In the genomic region with DNA sequence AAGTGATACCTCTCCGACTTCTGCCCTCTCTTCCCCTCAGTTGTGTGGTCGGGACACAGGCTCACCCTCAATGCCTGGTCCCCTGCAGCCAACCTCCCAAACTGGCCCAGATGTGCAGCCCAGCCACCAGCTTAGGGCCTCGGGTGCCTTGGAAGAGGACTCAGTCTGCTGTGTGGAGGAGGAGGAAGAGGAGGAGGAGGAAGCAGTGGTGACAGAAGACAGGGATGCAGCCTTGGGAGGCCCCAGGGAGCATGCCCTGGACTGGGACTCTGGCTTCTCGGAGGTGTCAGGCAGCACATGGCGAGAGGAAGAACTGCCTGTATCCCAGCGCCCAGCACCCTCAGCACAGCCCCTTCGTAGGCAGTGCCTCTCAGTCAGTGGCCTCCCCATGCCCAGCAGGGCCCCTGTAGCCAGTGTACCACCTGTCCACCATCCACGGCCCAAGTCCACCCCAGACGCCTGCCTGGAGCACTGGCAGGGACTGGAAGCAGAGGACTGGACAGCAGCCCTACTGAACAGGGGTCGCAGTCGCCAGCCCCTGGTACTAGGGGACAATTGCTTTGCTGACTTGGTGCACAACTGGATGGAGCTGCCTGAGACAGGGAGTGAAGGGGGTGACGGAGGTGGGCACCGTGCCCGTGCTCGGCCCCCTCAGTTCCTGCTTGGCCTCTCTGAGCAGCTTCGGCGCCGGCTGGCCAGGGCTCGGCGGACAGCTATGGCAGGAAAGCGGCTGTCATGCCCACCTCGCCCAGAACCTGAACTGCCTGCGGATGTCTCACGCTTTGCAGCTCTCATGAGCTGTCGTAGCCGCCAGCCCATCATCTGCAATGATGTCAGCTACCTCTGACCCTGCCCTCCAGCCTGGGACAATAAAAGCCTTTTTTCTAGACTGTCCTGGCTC, we compare ENCODE assay signal across 6 cellular contexts. TPM values are rescaled to one million over a fixed set of nuclear protein-coding genes. Genes with fewer than 3 reads are reported as not detected.
DNase-seq lines count a peak whose midpoint lies in the region; ATAC-seq and TF ChIP-seq lines count a peak whose summit lies in the region.

No MANE protein-coding gene starts in this region.

- no peak for TF ChIP-seq CTCF in A673 (conservative IDR thresholded peaks at IDR 0.05; ENCODE audit: low read depth, low read length)
- peak in 1 of 6 experiments; percentile 0 for TF ChIP-seq CTCF in Peyer's patch (IDR thresholded peaks at IDR 0.05)

- H3K4me3 ChIP-seq in A673 (ENCODE audit: low read depth, low read length, poor library complexity, severe bottlenecking) = peak overlapping the region; percentile 64
- peak overlapping the region; percentile 76 to 96 (median 84) for H3K4me3 ChIP-seq in Peyer's patch
- peak overlapping the region; percentile 49 for H3K4me3 ChIP-seq in right cardiac atrium (ENCODE audit: low read length)

- no peaks in the 10 kb centered on the region for H3K27me3 ChIP-seq in A673 (replicated peaks; ENCODE audit: insufficient read depth, low read depth, low read length, poor library complexity)
- H3K27me3 ChIP-seq in Peyer's patch = no peaks in the 10 kb centered on the region
- H3K27me3 ChIP-seq in right cardiac atrium (ENCODE audit: control insufficient read depth, insufficient read depth) = no peaks in the 10 kb centered on the region

- ATAC-seq in right cardiac atrium (no peak), GM19324 (IDR thresholded peaks at IDR 0.05; ENCODE audit: low FRiP score, unreplicated experiment) (no peak)

- CTCF ChIA-PET in A673 (lab: Charles Lee) = interaction anchor here (1.9 kb wide), 1 partner anchor 35 kb away, joined by 8 read pairs; no protein-coding TSS in a partner anchor

- peak overlapping the region; percentile 98 for H3K27ac ChIP-seq in A673 (ENCODE audit: low read depth, low read length, poor library complexity, severe bottlenecking)
- peak overlapping the region; percentile 88 to 98 (median 94) for H3K27ac ChIP-seq in Peyer's patch
- peak overlapping the region; percentile 31 for H3K27ac ChIP-seq in right cardiac atrium (ENCODE audit: low read length)

- TF ChIP-seq POLR2A in Peyer's patch (IDR thresholded peaks at IDR 0.05) = no peak

- H3K9me3 ChIP-seq in A673 (ENCODE audit: low read depth, low read length, poor library complexity, severe bottlenecking) (no peaks in the 10 kb centered on the region), Peyer's patch (no peaks in the 10 kb centered on the region), right cardiac atrium (ENCODE audit: control insufficient read depth, low read length) (no peaks in the 10 kb centered on the region)

- intact Hi-C loops in A673 (cut with micrococcal nuclease; ENCODE audit: unreplicated experiment) (no loop called here), right cardiac atrium (cut with DNase I) (loop anchor here in 3 of 4 donors (2.0 to 10.0 kb wide), 5 partner anchors 33 to 100 kb away; a partner anchor contains a TSS)

- 33% methylated on average over 26 of the region's 26 CpGs for WGBS in right cardiac atrium

- BruUV-seq in A673 (replicated peaks; lab: Mats Ljungman, UMichigan) = no TSS peak

- peaks cover 2% of the 10 kb centered on the region for H3K36me3 ChIP-seq in A673 (ENCODE audit: insufficient read depth, low read length, poor library complexity, severe bottlenecking)
- H3K36me3 ChIP-seq in Peyer's patch = peaks cover 0 to 15% (median 0%) of the 10 kb centered on the region in 3 donors

- POLR2A ChIA-PET in A673 (lab: Charles Lee; ENCODE audit: low non-redundant PET) = no interaction called here

- peaks cover 37% of the 10 kb centered on the region for H3K4me1 ChIP-seq in A673 (ENCODE audit: insufficient read depth, low read length, poor library complexity, severe bottlenecking)
- H3K4me1 ChIP-seq in Peyer's patch = peaks cover 0 to 45% (median 41%) of the 10 kb centered on the region in 4 donors
- H3K4me1 ChIP-seq in right cardiac atrium (ENCODE audit: control insufficient read depth, insufficient read depth, low read length) = peaks cover 33% of the 10 kb centered on the region

- no peak for DNase-seq in A673 (ENCODE audit: low spot score)
- peak in 1 of 3 donors; percentile 38 for DNase-seq in Peyer's patch
- peak in 2 of 3 donors; percentile 75 to 81 for DNase-seq in right cardiac atrium
- no peak for DNase-seq in GDM1 (lab: John Stamatoyannopoulos, UW)
- DNase-seq in amniotic stem cell (lab: John Stamatoyannopoulos, UW) = no peak

RNA-seq across cellular contexts. Expression of a gene that starts 1.3 kb away (rescaled TPM):
- 7.1 and 13.8 TPM in 2 replicates for total RNA-seq in A673 (2021)
- total RNA-seq in Peyer's patch = 10 to 100 TPM in 1 of 4 donors, 1 to 10 TPM in 1, not detected in 2; 1.9 to 22.3 TPM
- 1 to 10 TPM; 2.2 to 6.4 (median 4.6) TPM for total RNA-seq in right cardiac atrium
- polyA plus RNA-seq in right cardiac atrium = 3.9 TPM

RNA-seq across cellular contexts. Expression of a gene that starts 4.7 kb away (rescaled TPM):
- total RNA-seq in A673 (2021) (0.48 TPM in 1 of 2 replicates, not detected in the other), Peyer's patch (1 to 10 TPM in 1 of 4 donors, not detected in 3; 1.0 TPM), right cardiac atrium (under 1 TPM in 1 of 4 donors, not detected in 3; 0.29 TPM)
- polyA plus RNA-seq in right cardiac atrium = 0.07 TPM

RNA-seq across cellular contexts. Expression of a gene that starts 9.4 kb away (rescaled TPM):
- total RNA-seq in A673 (2021) (2.2 and 3.8 TPM in 2 replicates), Peyer's patch (100 to 1,000 TPM; 155 to 349 (median 263) TPM), right cardiac atrium (10 to 100 TPM; 25.5 to 40.5 (median 38.2) TPM)
- 25.1 TPM for polyA plus RNA-seq in right cardiac atrium

RNA-seq across cellular contexts. Expression of a gene that starts 18.0 kb away (rescaled TPM):
- 25.8 and 29.0 TPM in 2 replicates for total RNA-seq in A673 (2021)
- 10 to 100 TPM; 30.6 to 56.1 (median 46.8) TPM for total RNA-seq in Peyer's patch
- total RNA-seq in right cardiac atrium = 10 to 100 TPM; 18.4 to 24.0 (median 21.7) TPM
- 14.6 TPM for polyA plus RNA-seq in right cardiac atrium

RNA-seq across cellular contexts. Expression of a gene that starts 52.0 kb away (rescaled TPM):
- total RNA-seq in A673 (2021) (17.8 and 18.8 TPM in 2 replicates), Peyer's patch (1 to 10 TPM; 2.1 to 8.3 (median 4.7) TPM), right cardiac atrium (1 to 10 TPM in 3 of 4 donors, under 1 TPM in 1; 0.68 to 1.5 (median 1.3) TPM)
- 0.81 TPM for polyA plus RNA-seq in right cardiac atrium

Comparison
In these comparisons a context has a peak if more than half of its experiments do, and no peak if none do; other contexts are left out.
1. DNase-seq: peak in right cardiac atrium (2 of 3); none in A673 (single experiment), GDM1 (single experiment) and amniotic stem cell (single experiment).
2. H3K27ac ChIP-seq: peak in every context shown above with its lines; median percentile 98 in A673; 94 in Peyer's patch; 31 in right cardiac atrium.
3. Peak in every context shown above with its lines, with median percentiles within 50 percentile points of each other: H3K4me3 ChIP-seq.